Comparison of ENCODE assay signal across 30 cellular contexts in genomic region chr13:50339291-50339690, GRCh38.
"Had no signal": no experiment of that assay in that cellular context is flagged by ENCODE, and none has a peak within 500 bp of the region (broad histone marks: within the 10 kb centered on the region; RNA-seq: fewer than 3 reads in every experiment).

No MANE protein-coding gene starts in this region.

- H3K4me3 ChIP-seq: coronary artery, esophagus muscularis mucosa, gastroesophageal sphincter, heart left ventricle, hepatocyte, left lung, mucosa of descending colon, prostate gland, right atrium auricular region, smooth muscle cell, thoracic aorta, transverse colon, upper lobe of right lung, uterus had no signal

- H3K27ac Mint-ChIP-seq: mesothelial cell of epicardium; naive B cell; stimulated activated effector memory CD8-positive, alpha-beta T cell treated with anti-CD3 and anti-CD28 coated beads, Interleukin-12 subunit alpha, Interleukin-12 subunit beta, amount 100 ng/mL, for 72 hours had no signal

- DNase-seq: dermis blood vessel endothelial cell; effector memory CD4-positive, alpha-beta T cell; foreskin keratinocyte; heart left ventricle; kidney; left cardiac atrium; left lung; mesenchymal stem cell; mucosa of descending colon; naive B cell; stimulated activated CD4-positive, alpha-beta T cell treated with anti-CD3 and anti-CD28 coated beads, Interleukin-2, amount 100 ng/mL, for 24 hours; stimulated activated CD4-positive, alpha-beta T cell treated with anti-CD3 and anti-CD28 coated beads, Interleukin-4, amount 100 ng/mL, for 24 hours; stimulated activated naive CD8-positive, alpha-beta T cell treated with anti-CD3 and anti-CD28 coated beads, Interleukin-15, Interleukin-2, amounts not matched to agents 100 U/mL and 50 U/mL, for 24 hours; substantia nigra; transverse colon; upper lobe of right lung; uterus had no signal

- H3K9me3 ChIP-seq: esophagus muscularis mucosa, gastroesophageal sphincter, left lung, mucosa of descending colon, prostate gland, right atrium auricular region, thoracic aorta, transverse colon, upper lobe of right lung, uterus had no signal

- H3K27ac ChIP-seq: coronary artery, esophagus muscularis mucosa, foreskin keratinocyte, gastroesophageal sphincter, heart left ventricle, hepatocyte, left lung, prostate gland, right atrium auricular region, thoracic aorta, transverse colon, upper lobe of right lung, uterus had no signal

- H3K4me2 ChIP-seq: hepatocyte, smooth muscle cell had no signal

- ATAC-seq: foreskin keratinocyte; gastroesophageal sphincter; heart left ventricle; left cardiac atrium; left lung; mucosa of descending colon; natural killer cell treated with Interleukin-12 subunit alpha and Interleukin-12 subunit beta and Interleukin-15 and Interleukin-18, amount 100 ng/mL, for 72 hours; sciatic nerve; stimulated activated effector memory CD8-positive, alpha-beta T cell treated with anti-CD3 and anti-CD28 coated beads, Interleukin-12 subunit alpha, Interleukin-12 subunit beta, amount 100 ng/mL, for 72 hours; stimulated activated naive CD8-positive, alpha-beta T cell treated with anti-CD3 and anti-CD28 coated beads, Interleukin-15, Interleukin-2, amounts not matched to agents 100 U/mL and 50 U/mL, for 24 hours; upper lobe of right lung had no signal

- H3K4me1 Mint-ChIP-seq: stimulated activated effector memory CD8-positive, alpha-beta T cell treated with anti-CD3 and anti-CD28 coated beads, Interleukin-12 subunit alpha, Interleukin-12 subunit beta, amount 100 ng/mL, for 72 hours had no signal

- H3K4me1 ChIP-seq: foreskin keratinocyte, prostate gland, transverse colon, uterus had no signal

- H3K27me3 ChIP-seq: esophagus muscularis mucosa, gastroesophageal sphincter, heart left ventricle, hepatocyte, left lung, right atrium auricular region, transverse colon, upper lobe of right lung, uterus had no signal

- H3K27me3 Mint-ChIP-seq: naive B cell had no signal

- H3K36me3 Mint-ChIP-seq: mesothelial cell of epicardium; stimulated activated effector memory CD8-positive, alpha-beta T cell treated with anti-CD3 and anti-CD28 coated beads, Interleukin-12 subunit alpha, Interleukin-12 subunit beta, amount 100 ng/mL, for 72 hours had no signal

- H3K36me3 ChIP-seq: esophagus muscularis mucosa, gastroesophageal sphincter, heart left ventricle, left lung, prostate gland, right atrium auricular region, thoracic aorta, transverse colon, upper lobe of right lung, uterus had no signal

- H3K9me3 Mint-ChIP-seq: natural killer cell treated with Interleukin-12 subunit alpha and Interleukin-12 subunit beta and Interleukin-15 and Interleukin-18, amount 100 ng/mL, for 72 hours; stimulated activated effector memory CD8-positive, alpha-beta T cell treated with anti-CD3 and anti-CD28 coated beads, Interleukin-12 subunit alpha, Interleukin-12 subunit beta, amount 100 ng/mL, for 72 hours had no signal

- H3K4me3 Mint-ChIP-seq: mesothelial cell of epicardium; naive B cell; natural killer cell treated with Interleukin-12 subunit alpha and Interleukin-12 subunit beta and Interleukin-15 and Interleukin-18, amount 100 ng/mL, for 72 hours; neural crest cell; stimulated activated effector memory CD8-positive, alpha-beta T cell treated with anti-CD3 and anti-CD28 coated beads, Interleukin-12 subunit alpha, Interleukin-12 subunit beta, amount 100 ng/mL, for 72 hours had no signal
